ENCODE assay signal across 8 cellular contexts in the genomic region with DNA sequence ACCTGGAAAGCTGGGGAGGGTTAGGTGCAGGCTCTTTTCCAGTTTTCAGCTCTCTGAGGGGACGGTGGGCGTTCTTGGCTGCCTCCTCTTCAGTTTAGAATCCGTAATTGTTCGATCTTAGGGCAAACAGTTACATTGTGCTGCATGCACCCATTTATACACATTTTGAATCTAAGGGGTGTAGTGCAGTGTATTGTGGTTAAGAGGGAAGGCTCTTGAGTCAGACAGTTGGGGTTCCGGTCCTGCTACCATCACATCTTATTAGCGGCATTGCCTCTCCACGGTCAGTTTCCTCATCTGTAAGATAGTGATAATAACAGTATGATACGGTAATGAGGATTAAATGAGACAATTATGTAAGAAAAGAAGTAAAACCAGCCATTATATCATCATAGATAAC. TPM values are rescaled to one million over a fixed set of nuclear protein-coding genes. Genes with fewer than 3 reads are reported as not detected.
A peak's percentile ranks its signal among the peaks of the same experiment; 100 is the strongest.
DNase-seq lines count a peak whose midpoint lies in the region; ATAC-seq and TF ChIP-seq lines count a peak whose summit lies in the region.

No MANE protein-coding gene starts in this region.

- H3K4me3 ChIP-seq in LNCaP clone FGC (ENCODE audit: low read depth, low read length) = peak overlapping the region; percentile 99

- TF ChIP-seq CTCF in CD14-positive monocyte (IDR thresholded peaks at IDR 0.05) (no peak), LNCaP clone FGC (IDR thresholded peaks at IDR 0.05; ENCODE audit: control insufficient read depth, extremely low read depth, insufficient read depth) (no peak), chondrocyte (IDR thresholded peaks at IDR 0.05) (no peak), natural killer cell (IDR thresholded peaks at IDR 0.05) (no peak)

- H3K4me1 Mint-ChIP-seq in CD14-positive monocyte (peaks cover 38% of the 10 kb centered on the region), chondrocyte (ENCODE audit: low read depth) (peaks cover 46% of the 10 kb centered on the region), natural killer cell (peaks cover 36 to 48% of the 10 kb centered on the region in 2 donors)

- H3K36me3 Mint-ChIP-seq in CD14-positive monocyte = peaks cover 33 to 36% of the 10 kb centered on the region in 2 donors
- peaks cover 20% of the 10 kb centered on the region for H3K36me3 Mint-ChIP-seq in chondrocyte (ENCODE audit: low read depth)
- H3K36me3 Mint-ChIP-seq in natural killer cell = peaks cover 23% of the 10 kb centered on the region

- H3K27ac Mint-ChIP-seq in CD14-positive monocyte (peak overlapping the region; percentile 58 to 94 (median 87)), chondrocyte (ENCODE audit: unreplicated experiment) (peak overlapping the region; percentile 87), natural killer cell (peak overlapping the region; percentile 88 to 89)

- DNase-seq in CD14-positive monocyte (ENCODE audit: low spot score) (no peak), LNCaP clone FGC (ENCODE audit: low read depth) (no peak), chondrocyte (ENCODE audit: low spot score) (no peak), natural killer cell (no peak), NCI-H2029 (lab: John Stamatoyannopoulos, UW) (no peak), AG08395 (ENCODE audit: low spot score) (no peak)
- no peak for DNase-seq in stimulated activated CD4-positive, alpha-beta T cell treated with anti-CD3 and anti-CD28 coated beads, Interleukin-2, amount 100 ng/mL, for 24 hours

- no peak for ATAC-seq in natural killer cell
- no peak for ATAC-seq in GM18498 (IDR thresholded peaks at IDR 0.05; ENCODE audit: unreplicated experiment)

- peaks cover 7 to 11% (median 11%) of the 10 kb centered on the region in 3 donors for H3K27me3 Mint-ChIP-seq in CD14-positive monocyte (ENCODE audit: low read depth in 3 of 3)
- H3K27me3 Mint-ChIP-seq in chondrocyte (ENCODE audit: low read depth) = no peaks in the 10 kb centered on the region
- H3K27me3 Mint-ChIP-seq in natural killer cell (ENCODE audit: low read depth in 2 of 2) = peaks cover 0 to 5% of the 10 kb centered on the region in 2 donors

- intact Hi-C loops in CD14-positive monocyte (cut with micrococcal nuclease) (loop anchor here in 1 of 2 donors (5.0 kb wide), 1 partner anchor 433 kb away; a partner anchor contains a TSS), natural killer cell (cut with micrococcal nuclease) (no loop called here)

- H3K4me3 Mint-ChIP-seq in CD14-positive monocyte (peak overlapping the region; percentile 93 to 98), chondrocyte (ENCODE audit: unreplicated experiment) (peak overlapping the region; percentile 92), natural killer cell (peak overlapping the region; percentile 99)

- peaks cover 0 to 8% (median 5%) of the 10 kb centered on the region in 7 donors for H3K9me3 Mint-ChIP-seq in CD14-positive monocyte
- no peaks in the 10 kb centered on the region for H3K9me3 Mint-ChIP-seq in chondrocyte (ENCODE audit: low read depth)
- H3K9me3 Mint-ChIP-seq in natural killer cell = no peaks in the 10 kb centered on the region

RNA-seq across cellular contexts. Expression of a gene that starts 0.6 kb away (rescaled TPM):
- polyA plus RNA-seq in CD14-positive monocyte = 10 to 100 TPM; 10.2 to 11.2 TPM
- total RNA-seq in chondrocyte (15.6 to 27.7 TPM (median 16.2 TPM) in 3 replicates), natural killer cell (10 to 100 TPM; 40.7 to 49.0 (median 47.1) TPM)

RNA-seq across cellular contexts. Expression of a gene that starts 29.8 kb away (rescaled TPM):
- polyA plus RNA-seq in CD14-positive monocyte = not detected
- 0.10 to 0.23 TPM in 2 of 3 replicates, not detected in the other for total RNA-seq in chondrocyte
- under 1 TPM in 2 of 3 donors, not detected in 1; 0.09 to 0.15 TPM for total RNA-seq in natural killer cell
